Comparison of ENCODE assay signal across 8 cellular contexts in genomic region chr2:96407041-96407918, GRCh38.
DNase-seq lines count a peak whose midpoint lies in the region; ATAC-seq and TF ChIP-seq lines count a peak whose summit lies in the region.

No MANE protein-coding gene starts in this region.

- POLR2A ChIA-PET in HEK293 (lab: Yijun Ruan, JAX): interaction anchor here (0.6 to 1.0 kb wide), 3 partner anchors 106 to 147 kb away, joined by 5 to 6 read pairs (median 5); no protein-coding TSS in a partner anchor

- H3K27ac ChIP-seq in HEK293 (ENCODE audit: extremely low read depth, low read depth, low read length) (no peak overlapping the region), mesenchymal stem cell (ENCODE audit: low read length, poor library complexity, severe bottlenecking) (no peak overlapping the region)
- peak overlapping the region; percentile 15 for H3K27ac ChIP-seq in effector memory CD4-positive, alpha-beta T cell (ENCODE audit: insufficient read depth, low read length, poor library complexity, severe bottlenecking)

- H2BK120ac ChIP-seq in mesenchymal stem cell (ENCODE audit: low read depth, low read length): no peak overlapping the region

- H2BK15ac ChIP-seq in mesenchymal stem cell (ENCODE audit: low read depth, poor library complexity, severe bottlenecking): no peak overlapping the region

- H2AFZ ChIP-seq in mesenchymal stem cell (ENCODE audit: low read depth, low read length): peak overlapping the region; percentile 8

- H3K27me3 ChIP-seq in effector memory CD4-positive, alpha-beta T cell (replicated peaks; ENCODE audit: control insufficient read depth, insufficient read depth, low read length, poor library complexity, severe bottlenecking): no peaks in the 10 kb centered on the region
- H3K27me3 ChIP-seq in mesenchymal stem cell (ENCODE audit: control insufficient read depth in 1 of 2, insufficient read depth in 1 of 2, low read length in 2 of 2): peaks cover 22 to 60% of the 10 kb centered on the region in 2 experiments

- no peaks in the 10 kb centered on the region for H3K36me3 ChIP-seq in HEK293 (ENCODE audit: control insufficient read depth in 2 of 2, insufficient read depth in 1 of 2, low read length in 2 of 2)
- H3K36me3 ChIP-seq in effector memory CD4-positive, alpha-beta T cell (ENCODE audit: control insufficient read depth, insufficient read depth, low read length): no peaks in the 10 kb centered on the region
- H3K36me3 ChIP-seq in mesenchymal stem cell (ENCODE audit: control insufficient read depth in 1 of 2, insufficient read depth in 2 of 2, low read depth in 1 of 2, low read length in 2 of 2): no peaks in the 10 kb centered on the region

- ATAC-seq in HG03139 (IDR thresholded peaks at IDR 0.05; ENCODE audit: unreplicated experiment): no peak

- peak overlapping the region in 1 of 2 experiments; percentile 48 for H3K14ac ChIP-seq in mesenchymal stem cell (ENCODE audit: low read length in 2 of 2)

- peak; percentile 80 for TF ChIP-seq CTCF in HEK293 (tag by site-specific recombination; IDR thresholded peaks at IDR 0.05)

- peak; percentile 62 for DNase-seq in COLO668 (lab: John Stamatoyannopoulos, UW; ENCODE audit: unreplicated experiment)
- peak; percentile 58 for DNase-seq in NCI-H82 treated with DMSO at 0.1 percent for 48 hours (lab: John Stamatoyannopoulos, UW; ENCODE audit: unreplicated experiment)
- DNase-seq in activated CD8-positive, alpha-beta memory T cell treated with anti-CD3 and anti-CD28 coated beads for 48 hours (ENCODE audit: low read depth in 2 of 3, low spot score in 2 of 3): peak; percentile 13 to 32 (median 29)
- DNase-seq in effector memory CD4-positive, alpha-beta T cell: peak; percentile 47 to 66 (median 56)
- DNase-seq in mesenchymal stem cell: peak; percentile 74
- peak; percentile 29 to 35 for DNase-seq in stimulated activated CD8-positive, alpha-beta memory T cell treated with anti-CD3 and anti-CD28 coated beads, Interleukin-15, amount 100 ng/mL, for 4 hours (ENCODE audit: low read depth in 2 of 2)

- H4K8ac ChIP-seq in mesenchymal stem cell (ENCODE audit: low read length): no peak overlapping the region

- H3K4me3 ChIP-seq in HEK293 (ENCODE audit: low read depth, low read length): no peak overlapping the region
- H3K4me3 ChIP-seq in effector memory CD4-positive, alpha-beta T cell (ENCODE audit: insufficient read depth, low read depth, low read length, poor library complexity, severe bottlenecking): no peak overlapping the region
- H3K4me3 ChIP-seq in mesenchymal stem cell (ENCODE audit: insufficient read depth in 1 of 2, low read depth in 1 of 2, low read length in 2 of 2): no peak overlapping the region

- no peak overlapping the region for H2BK12ac ChIP-seq in mesenchymal stem cell (ENCODE audit: low read length in 2 of 2)

- H3K4me1 ChIP-seq in HEK293 (ENCODE audit: control insufficient read depth, insufficient read depth, low read length) (peaks cover 8% of the 10 kb centered on the region), mesenchymal stem cell (ENCODE audit: control insufficient read depth, insufficient read depth, low read depth, low read length) (peaks cover 14% of the 10 kb centered on the region)
- H3K4me1 ChIP-seq in effector memory CD4-positive, alpha-beta T cell (ENCODE audit: control insufficient read depth, insufficient read depth, low read length, poor library complexity, severe bottlenecking): peaks cover 21% of the 10 kb centered on the region

- no peaks in the 10 kb centered on the region for H3K79me1 ChIP-seq in mesenchymal stem cell (replicated peaks; ENCODE audit: low read length, poor library complexity, severe bottlenecking)

- H3K9me3 ChIP-seq in HEK293 (ENCODE audit: control insufficient read depth, insufficient read depth, low read depth, low read length) (no peaks in the 10 kb centered on the region), mesenchymal stem cell (ENCODE audit: control insufficient read depth, low read length) (no peaks in the 10 kb centered on the region)
- H3K9me3 ChIP-seq in effector memory CD4-positive, alpha-beta T cell (ENCODE audit: control insufficient read depth, low read length): no peaks in the 10 kb centered on the region

- no peak overlapping the region for H3K4ac ChIP-seq in mesenchymal stem cell (ENCODE audit: low read depth in 1 of 2, low read length in 2 of 2)

- H3K9ac ChIP-seq in mesenchymal stem cell (ENCODE audit: low read length): no peak overlapping the region

- WGBS in mesenchymal stem cell: 36% methylated on average over 20 of the region's 20 CpGs

- CTCF ChIA-PET in HEK293 (lab: Yijun Ruan, JAX): interaction anchor here (0.5 to 7.2 kb wide), 31 partner anchors 10 to 852 kb away, joined by 3 to 113 read pairs (median 4); partner anchors contain the start of gene NEURL3

- no peak overlapping the region for H3K18ac ChIP-seq in mesenchymal stem cell (ENCODE audit: low read depth in 1 of 2, low read length in 2 of 2)

- H2AK5ac ChIP-seq in mesenchymal stem cell (ENCODE audit: low read length, severe bottlenecking): no peak overlapping the region

- H3K23ac ChIP-seq in mesenchymal stem cell (ENCODE audit: low read length in 2 of 2): no peak overlapping the region

- H2BK5ac ChIP-seq in mesenchymal stem cell (ENCODE audit: low read depth, low read length, poor library complexity, severe bottlenecking): no peak overlapping the region

- H4K91ac ChIP-seq in mesenchymal stem cell (ENCODE audit: low read length): no peak overlapping the region

- H3K4me2 ChIP-seq in mesenchymal stem cell (ENCODE audit: low read length, poor library complexity, severe bottlenecking): no peak overlapping the region

TF ChIP-seq in HEK293, 187 proteins besides CTCF, POLR2A, EP300 and RAD21 (continues in another document):
- TF ChIP-seq ZNF521 (tag by site-specific recombination; IDR thresholded peaks at IDR 0.05) (no peak), ZNF121 (tag by site-specific recombination; IDR thresholded peaks at IDR 0.05) (no peak), ZBTB8A (tag by site-specific recombination; IDR thresholded peaks at IDR 0.05) (no peak), ZSCAN30 (tag by site-specific recombination; IDR thresholded peaks at IDR 0.05) (peak; percentile 91), GLIS1 (tag by site-specific recombination; IDR thresholded peaks at IDR 0.05) (no peak), ZNF555 (tag by site-specific recombination; conservative IDR thresholded peaks at IDR 0.05) (no peak), ZNF391 (tag by site-specific recombination; IDR thresholded peaks at IDR 0.05; ENCODE audit: borderline replicate concordance, low read depth) (0 out of 2 replicates have a peak, but pooled peaks have one; percentile 24), ZNF791 (tag by site-specific recombination; IDR thresholded peaks at IDR 0.05) (no peak), BCL11B (tag by site-specific recombination; IDR thresholded peaks at IDR 0.05; ENCODE audit: low read depth) (no peak), ZNF600 (tag by site-specific recombination; IDR thresholded peaks at IDR 0.05) (peak; percentile 45; the same call in 1 of the 2 replicates)
- TF ChIP-seq, protein P1, sequence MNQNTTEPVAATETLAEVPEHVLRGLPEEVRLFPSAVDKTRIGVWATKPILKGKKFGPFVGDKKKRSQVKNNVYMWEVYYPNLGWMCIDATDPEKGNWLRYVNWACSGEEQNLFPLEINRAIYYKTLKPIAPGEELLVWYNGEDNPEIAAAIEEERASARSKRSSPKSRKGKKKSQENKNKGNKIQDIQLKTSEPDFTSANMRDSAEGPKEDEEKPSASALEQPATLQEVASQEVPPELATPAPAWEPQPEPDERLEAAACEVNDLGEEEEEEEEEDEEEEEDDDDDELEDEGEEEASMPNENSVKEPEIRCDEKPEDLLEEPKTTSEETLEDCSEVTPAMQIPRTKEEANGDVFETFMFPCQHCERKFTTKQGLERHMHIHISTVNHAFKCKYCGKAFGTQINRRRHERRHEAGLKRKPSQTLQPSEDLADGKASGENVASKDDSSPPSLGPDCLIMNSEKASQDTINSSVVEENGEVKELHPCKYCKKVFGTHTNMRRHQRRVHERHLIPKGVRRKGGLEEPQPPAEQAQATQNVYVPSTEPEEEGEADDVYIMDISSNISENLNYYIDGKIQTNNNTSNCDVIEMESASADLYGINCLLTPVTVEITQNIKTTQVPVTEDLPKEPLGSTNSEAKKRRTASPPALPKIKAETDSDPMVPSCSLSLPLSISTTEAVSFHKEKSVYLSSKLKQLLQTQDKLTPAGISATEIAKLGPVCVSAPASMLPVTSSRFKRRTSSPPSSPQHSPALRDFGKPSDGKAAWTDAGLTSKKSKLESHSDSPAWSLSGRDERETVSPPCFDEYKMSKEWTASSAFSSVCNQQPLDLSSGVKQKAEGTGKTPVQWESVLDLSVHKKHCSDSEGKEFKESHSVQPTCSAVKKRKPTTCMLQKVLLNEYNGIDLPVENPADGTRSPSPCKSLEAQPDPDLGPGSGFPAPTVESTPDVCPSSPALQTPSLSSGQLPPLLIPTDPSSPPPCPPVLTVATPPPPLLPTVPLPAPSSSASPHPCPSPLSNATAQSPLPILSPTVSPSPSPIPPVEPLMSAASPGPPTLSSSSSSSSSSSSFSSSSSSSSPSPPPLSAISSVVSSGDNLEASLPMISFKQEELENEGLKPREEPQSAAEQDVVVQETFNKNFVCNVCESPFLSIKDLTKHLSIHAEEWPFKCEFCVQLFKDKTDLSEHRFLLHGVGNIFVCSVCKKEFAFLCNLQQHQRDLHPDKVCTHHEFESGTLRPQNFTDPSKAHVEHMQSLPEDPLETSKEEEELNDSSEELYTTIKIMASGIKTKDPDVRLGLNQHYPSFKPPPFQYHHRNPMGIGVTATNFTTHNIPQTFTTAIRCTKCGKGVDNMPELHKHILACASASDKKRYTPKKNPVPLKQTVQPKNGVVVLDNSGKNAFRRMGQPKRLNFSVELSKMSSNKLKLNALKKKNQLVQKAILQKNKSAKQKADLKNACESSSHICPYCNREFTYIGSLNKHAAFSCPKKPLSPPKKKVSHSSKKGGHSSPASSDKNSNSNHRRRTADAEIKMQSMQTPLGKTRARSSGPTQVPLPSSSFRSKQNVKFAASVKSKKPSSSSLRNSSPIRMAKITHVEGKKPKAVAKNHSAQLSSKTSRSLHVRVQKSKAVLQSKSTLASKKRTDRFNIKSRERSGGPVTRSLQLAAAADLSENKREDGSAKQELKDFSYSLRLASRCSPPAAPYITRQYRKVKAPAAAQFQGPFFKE (tag by site-specific recombination; IDR thresholded peaks at IDR 0.05; ENCODE audit: borderline replicate concordance): no peak
- TF ChIP-seq, protein P2, sequence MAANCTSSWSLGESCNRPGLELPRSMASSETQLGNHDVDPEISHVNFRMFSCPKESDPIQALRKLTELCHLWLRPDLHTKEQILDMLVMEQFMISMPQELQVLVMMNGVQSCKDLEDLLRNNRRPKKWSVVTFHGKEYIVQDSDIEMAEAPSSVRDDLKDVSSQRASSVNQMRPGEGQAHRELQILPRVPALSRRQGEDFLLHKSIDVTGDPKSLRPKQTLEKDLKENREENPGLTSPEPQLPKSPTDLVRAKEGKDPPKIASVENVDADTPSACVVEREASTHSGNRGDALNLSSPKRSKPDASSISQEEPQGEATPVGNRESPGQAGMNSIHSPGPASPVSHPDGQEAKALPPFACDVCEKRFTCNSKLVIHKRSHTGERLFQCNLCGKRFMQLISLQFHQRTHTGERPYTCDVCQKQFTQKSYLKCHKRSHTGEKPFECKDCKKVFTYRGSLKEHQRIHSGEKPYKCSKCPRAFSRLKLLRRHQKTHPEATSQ (tag by site-specific recombination; IDR thresholded peaks at IDR 0.05): no peak
